In genomic region chr21:16082038-16082816, GRCh38 we compare ENCODE assay signal across 1 cellular context.
TF ChIP-seq lines count a peak whose summit lies in the region.

No MANE protein-coding gene starts in this region.

TF ChIP-seq in GM23338, 12 proteins besides CTCF, POLR2A, EP300 and RAD21 (continued from another document):
- no peak for TF ChIP-seq EZH2 (IDR thresholded peaks at IDR 0.05; ENCODE audit: low read depth, unreplicated experiment)
- no peak for TF ChIP-seq NANOG (IDR thresholded peaks at IDR 0.05; ENCODE audit: borderline replicate concordance)
- no peak for TF ChIP-seq CREB1 (CRISPR knock-in tag; IDR thresholded peaks at IDR 0.05; ENCODE audit: low read depth)
- no peak for TF ChIP-seq JUNB (IDR thresholded peaks at IDR 0.05; ENCODE audit: unreplicated experiment)
- TF ChIP-seq ZNF331 (CRISPR knock-in tag; IDR thresholded peaks at IDR 0.05; ENCODE audit: low read depth) = no peak
- TF ChIP-seq POLR2AphosphoS5 (IDR thresholded peaks at IDR 0.05; ENCODE audit: low read depth) = no peak
- no peak for TF ChIP-seq STAT1 (IDR thresholded peaks at IDR 0.05; ENCODE audit: unreplicated experiment)
- no peak for TF ChIP-seq ETS1 (IDR thresholded peaks at IDR 0.05)
